26 cellular contexts compared by ENCODE assay signal in genomic region chr10:36608251-36608650, GRCh38.
DNase-seq lines count a peak whose midpoint lies in the region; ATAC-seq, FAIRE-seq and TF ChIP-seq lines count a peak whose summit lies in the region.
"Had no signal": no experiment of that assay in that cellular context is flagged by ENCODE, and none has a peak within 500 bp of the region (broad histone marks: within the 10 kb centered on the region; RNA-seq: fewer than 3 reads in every experiment).

No MANE protein-coding gene starts in this region.

- no peak overlapping the region for H3K9ac ChIP-seq in smooth muscle cell (ENCODE audit: low read depth)

- H3K9me3 Mint-ChIP-seq in MCF 10A (ENCODE audit: unreplicated experiment) = no peaks in the 10 kb centered on the region
- no peaks in the 10 kb centered on the region for H3K9me3 Mint-ChIP-seq in stimulated activated memory B cell treated with anti-CD40 and anti-IgM and Interleukin-4, amounts not matched to agents 10 μg/mL and 1 μg/mL and 100 μg/mL, for 72 hours
- H3K9me3 Mint-ChIP-seq: activated naive CD8-positive, alpha-beta T cell treated with anti-CD3 and anti-CD28 coated beads, Interleukin-2, amount 50 U/mL, for 24 hours; activated T-helper 17 cell treated with anti-CD3 and anti-CD28 coated beads, Interleukin-2, amount 50 U/mL, for 72 hours; WTC11 had no signal

- H3K27me3 Mint-ChIP-seq in MCF 10A (ENCODE audit: insufficient read depth, unreplicated experiment) = no peaks in the 10 kb centered on the region
- H3K27me3 Mint-ChIP-seq in stimulated activated memory B cell treated with anti-CD40 and anti-IgM and Interleukin-4, amounts not matched to agents 10 μg/mL and 1 μg/mL and 100 μg/mL, for 72 hours = no peaks in the 10 kb centered on the region
- H3K27me3 Mint-ChIP-seq: activated CD8-positive, alpha-beta T cell treated with anti-CD3 and anti-CD28 coated beads for 36 hours; activated naive CD8-positive, alpha-beta T cell treated with anti-CD3 and anti-CD28 coated beads, Interleukin-2, amount 50 U/mL, for 24 hours; activated T-helper 17 cell treated with anti-CD3 and anti-CD28 coated beads, Interleukin-2, amount 50 U/mL, for 72 hours; CD4-positive, alpha-beta memory T cell; natural killer cell treated with Interleukin-12 subunit alpha and Interleukin-12 subunit beta and Interleukin-15 and Interleukin-18, amount 100 ng/mL, for 72 hours; stimulated activated naive CD8-positive, alpha-beta T cell treated with anti-CD3 and anti-CD28 coated beads, Interleukin-15, amount 100 ng/mL, for 72 hours had no signal

- no peak overlapping the region for H3K4me3 ChIP-seq in breast epithelium
- no peak overlapping the region for H3K4me3 ChIP-seq in fibroblast of pulmonary artery (replicated peaks; ENCODE audit: low read depth, low read length)
- H3K4me3 ChIP-seq in smooth muscle cell = no peak overlapping the region
- H3K4me3 ChIP-seq: HAP-1, psoas muscle, upper lobe of right lung had no signal

- TF ChIP-seq CTCF in MCF 10A (IDR thresholded peaks at IDR 0.05; ENCODE audit: unreplicated experiment) (no peak), breast epithelium (IDR thresholded peaks at IDR 0.05) (no peak), fibroblast of pulmonary artery (IDR thresholded peaks at IDR 0.05; ENCODE audit: low read length, missing control alignments) (no peak), smooth muscle cell (IDR thresholded peaks at IDR 0.05; ENCODE audit: borderline replicate concordance, insufficient read depth, poor library complexity, severe bottlenecking) (no peak)

- H4K20me1 ChIP-seq in smooth muscle cell (ENCODE audit: low read depth) = no peaks in the 10 kb centered on the region

- WGBS in smooth muscle cell (ENCODE audit: low lambda C conversion rate) = 24% methylated on average over 1 of the region's 1 CpG

- CTCF ChIA-PET in MCF 10A (lab: Yijun Ruan, JAX) = no interaction called here

- H3K27ac Mint-ChIP-seq in MCF 10A (ENCODE audit: low read depth, unreplicated experiment) = no peak overlapping the region
- H3K27ac Mint-ChIP-seq in stimulated activated memory B cell treated with anti-CD40 and anti-IgM and Interleukin-4, amounts not matched to agents 10 μg/mL and 1 μg/mL and 100 μg/mL, for 72 hours = no peak overlapping the region
- H3K27ac Mint-ChIP-seq: activated CD8-positive, alpha-beta T cell treated with anti-CD3 and anti-CD28 coated beads for 36 hours; activated naive CD8-positive, alpha-beta T cell treated with anti-CD3 and anti-CD28 coated beads, Interleukin-2, amount 50 U/mL, for 24 hours; activated T-helper 17 cell treated with anti-CD3 and anti-CD28 coated beads, Interleukin-2, amount 50 U/mL, for 72 hours; natural killer cell treated with Interleukin-12 subunit alpha and Interleukin-12 subunit beta and Interleukin-15 and Interleukin-18, amount 100 ng/mL, for 72 hours; stimulated activated naive CD8-positive, alpha-beta T cell treated with anti-CD3 and anti-CD28 coated beads, Interleukin-15, amount 100 ng/mL, for 72 hours; T-helper 1 cell treated with Interleukin-12 subunit alpha and Interleukin-12 subunit beta and Interleukin-4 antibody, amounts not matched to agents 30 μg/mL and 1 μg/mL, for 36 hours; WTC11 had no signal

- H3K4me2 ChIP-seq in smooth muscle cell = peak overlapping the region; percentile 5

- intact Hi-C loops in MCF 10A (cut with micrococcal nuclease) (loop anchor here (10.0 kb wide), 1 partner anchor 963 kb away; the partner anchor contains the start of gene FZD8), breast epithelium (cut with DNase I; ENCODE audit: low total_unique reads) (no loop called here)

- no peaks in the 10 kb centered on the region for H3F3A ChIP-seq in smooth muscle cell (ENCODE audit: low read depth)

- no peaks in the 10 kb centered on the region for H3K79me2 ChIP-seq in smooth muscle cell (ENCODE audit: low read depth)

- ATAC-seq in HG02610 (IDR thresholded peaks at IDR 0.05; ENCODE audit: unreplicated experiment) = no peak
- no peak for ATAC-seq in stimulated activated memory B cell treated with anti-CD40 and anti-IgM and Interleukin-4, amounts not matched to agents 10 μg/mL and 1 μg/mL and 100 μg/mL, for 72 hours
- ATAC-seq: activated CD8-positive, alpha-beta T cell treated with anti-CD3 and anti-CD28 coated beads for 36 hours; activated naive CD8-positive, alpha-beta T cell treated with anti-CD3 and anti-CD28 coated beads, Interleukin-2, amount 50 U/mL, for 24 hours; activated T-helper 17 cell treated with anti-CD3 and anti-CD28 coated beads, Interleukin-2, amount 50 U/mL, for 72 hours; natural killer cell treated with Interleukin-12 subunit alpha and Interleukin-12 subunit beta and Interleukin-15 and Interleukin-18, amount 100 ng/mL, for 72 hours; psoas muscle; Right ventricle myocardium inferior; stimulated activated naive CD8-positive, alpha-beta T cell treated with anti-CD3 and anti-CD28 coated beads, Interleukin-15, amount 100 ng/mL, for 72 hours; upper lobe of right lung; WTC11 had no signal

- no peak for FAIRE-seq in urothelium cell line (lab: Jason Lieb, UNC)
- FAIRE-seq: colon, islet of Langerhans had no signal

- peaks cover 5% of the 10 kb centered on the region for H3K4me1 Mint-ChIP-seq in MCF 10A (ENCODE audit: insufficient read depth, unreplicated experiment)
- H3K4me1 Mint-ChIP-seq in stimulated activated memory B cell treated with anti-CD40 and anti-IgM and Interleukin-4, amounts not matched to agents 10 μg/mL and 1 μg/mL and 100 μg/mL, for 72 hours = no peaks in the 10 kb centered on the region
- H3K4me1 Mint-ChIP-seq: activated naive CD8-positive, alpha-beta T cell treated with anti-CD3 and anti-CD28 coated beads, Interleukin-2, amount 50 U/mL, for 24 hours; activated T-helper 17 cell treated with anti-CD3 and anti-CD28 coated beads, Interleukin-2, amount 50 U/mL, for 72 hours; CD4-positive, alpha-beta memory T cell; stimulated activated naive CD8-positive, alpha-beta T cell treated with anti-CD3 and anti-CD28 coated beads, Interleukin-15, amount 100 ng/mL, for 72 hours had no signal

- no peaks in the 10 kb centered on the region for H3K4me1 ChIP-seq in breast epithelium
- no peaks in the 10 kb centered on the region for H3K4me1 ChIP-seq in smooth muscle cell (ENCODE audit: low read depth)
- H3K4me1 ChIP-seq: HAP-1, psoas muscle, upper lobe of right lung had no signal

- H2AFZ ChIP-seq in smooth muscle cell (ENCODE audit: low read depth) = no peak overlapping the region

- POLR2A ChIA-PET in MCF 10A (lab: Yijun Ruan, JAX) = no interaction called here

- no peaks in the 10 kb centered on the region for H3K27me3 ChIP-seq in breast epithelium
- no peaks in the 10 kb centered on the region for H3K27me3 ChIP-seq in smooth muscle cell (ENCODE audit: low read depth)
- H3K27me3 ChIP-seq: upper lobe of right lung had no signal

- DNase-seq in MCF 10A (ENCODE audit: unreplicated experiment) = peak; percentile 19
- DNase-seq in breast epithelium (ENCODE audit: low spot score in 2 of 2) = no peak
- DNase-seq in amniotic epithelial cell (ENCODE audit: low read depth) = peak; percentile 73
- peak; percentile 75 for DNase-seq in fibroblast of pulmonary artery (ENCODE audit: low read depth)
- DNase-seq in smooth muscle cell (lab: John Stamatoyannopoulos, UW; ENCODE audit: unreplicated experiment) = no peak
- no peak for DNase-seq in urothelium cell line (ENCODE audit: low spot score)
- DNase-seq: activated CD8-positive, alpha-beta T cell treated with anti-CD3 and anti-CD28 coated beads for 36 hours; activated naive CD8-positive, alpha-beta T cell treated with anti-CD3 and anti-CD28 coated beads, Interleukin-2, amount 50 U/mL, for 24 hours; CD4-positive, alpha-beta memory T cell; DMS53; head of caudate nucleus; psoas muscle; stimulated activated CD4-positive, alpha-beta T cell treated with anti-CD3 and anti-CD28 coated beads, Interleukin-15, amount 100 ng/mL, for 24 hours; stimulated activated naive CD8-positive, alpha-beta T cell treated with anti-CD3 and anti-CD28 coated beads, Interleukin-15, amount 100 ng/mL, for 72 hours; upper lobe of right lung had no signal

- no peaks in the 10 kb centered on the region for H3K36me3 Mint-ChIP-seq in MCF 10A (ENCODE audit: insufficient read depth, unreplicated experiment)
- no peaks in the 10 kb centered on the region for H3K36me3 Mint-ChIP-seq in stimulated activated memory B cell treated with anti-CD40 and anti-IgM and Interleukin-4, amounts not matched to agents 10 μg/mL and 1 μg/mL and 100 μg/mL, for 72 hours
- H3K36me3 Mint-ChIP-seq: CD4-positive, alpha-beta memory T cell; natural killer cell treated with Interleukin-12 subunit alpha and Interleukin-12 subunit beta and Interleukin-15 and Interleukin-18, amount 100 ng/mL, for 72 hours; WTC11 had no signal

- H3K36me3 ChIP-seq in breast epithelium (no peaks in the 10 kb centered on the region), smooth muscle cell (ENCODE audit: low read depth) (no peaks in the 10 kb centered on the region)
- H3K36me3 ChIP-seq: HAP-1, upper lobe of right lung had no signal

- BruUV-seq in MCF 10A (replicated peaks; lab: Mats Ljungman, UMichigan) = no TSS peak

- TF ChIP-seq POLR2A in breast epithelium (IDR thresholded peaks at IDR 0.05) = no peak

- H3K27ac ChIP-seq in breast epithelium (no peak overlapping the region), smooth muscle cell (ENCODE audit: low read depth) (no peak overlapping the region)
- H3K27ac ChIP-seq: 22Rv1, psoas muscle, upper lobe of right lung had no signal

- no peak overlapping the region for H3K4me3 Mint-ChIP-seq in MCF 10A (ENCODE audit: unreplicated experiment)
- H3K4me3 Mint-ChIP-seq in stimulated activated memory B cell treated with anti-CD40 and anti-IgM and Interleukin-4, amounts not matched to agents 10 μg/mL and 1 μg/mL and 100 μg/mL, for 72 hours = no peak overlapping the region
- H3K4me3 Mint-ChIP-seq: activated CD8-positive, alpha-beta T cell treated with anti-CD3 and anti-CD28 coated beads for 36 hours; activated naive CD8-positive, alpha-beta T cell treated with anti-CD3 and anti-CD28 coated beads, Interleukin-2, amount 50 U/mL, for 24 hours; activated T-helper 17 cell treated with anti-CD3 and anti-CD28 coated beads, Interleukin-2, amount 50 U/mL, for 72 hours; CD4-positive, alpha-beta memory T cell; natural killer cell treated with Interleukin-12 subunit alpha and Interleukin-12 subunit beta and Interleukin-15 and Interleukin-18, amount 100 ng/mL, for 72 hours; stimulated activated naive CD8-positive, alpha-beta T cell treated with anti-CD3 and anti-CD28 coated beads, Interleukin-15, amount 100 ng/mL, for 72 hours; T-helper 1 cell treated with Interleukin-12 subunit alpha and Interleukin-12 subunit beta and Interleukin-4 antibody, amounts not matched to agents 30 μg/mL and 1 μg/mL, for 36 hours; WTC11 had no signal

- no peaks in the 10 kb centered on the region for H3K9me3 ChIP-seq in breast epithelium
- H3K9me3 ChIP-seq in smooth muscle cell (replicated peaks; ENCODE audit: low read depth) = no peaks in the 10 kb centered on the region
- H3K9me3 ChIP-seq: HAP-1, psoas muscle, upper lobe of right lung had no signal

Comparison
In these comparisons a context has a peak if more than half of its experiments do, and no peak if none do; other contexts are left out.
1. DNase-seq: peak in MCF 10A (single experiment), amniotic epithelial cell (single experiment) and fibroblast of pulmonary artery (single experiment); none in breast epithelium (0 of 2), smooth muscle cell (single experiment) and urothelium cell line (single experiment).